Comparison of ENCODE assay signal across 8 cellular contexts in the genomic region with DNA sequence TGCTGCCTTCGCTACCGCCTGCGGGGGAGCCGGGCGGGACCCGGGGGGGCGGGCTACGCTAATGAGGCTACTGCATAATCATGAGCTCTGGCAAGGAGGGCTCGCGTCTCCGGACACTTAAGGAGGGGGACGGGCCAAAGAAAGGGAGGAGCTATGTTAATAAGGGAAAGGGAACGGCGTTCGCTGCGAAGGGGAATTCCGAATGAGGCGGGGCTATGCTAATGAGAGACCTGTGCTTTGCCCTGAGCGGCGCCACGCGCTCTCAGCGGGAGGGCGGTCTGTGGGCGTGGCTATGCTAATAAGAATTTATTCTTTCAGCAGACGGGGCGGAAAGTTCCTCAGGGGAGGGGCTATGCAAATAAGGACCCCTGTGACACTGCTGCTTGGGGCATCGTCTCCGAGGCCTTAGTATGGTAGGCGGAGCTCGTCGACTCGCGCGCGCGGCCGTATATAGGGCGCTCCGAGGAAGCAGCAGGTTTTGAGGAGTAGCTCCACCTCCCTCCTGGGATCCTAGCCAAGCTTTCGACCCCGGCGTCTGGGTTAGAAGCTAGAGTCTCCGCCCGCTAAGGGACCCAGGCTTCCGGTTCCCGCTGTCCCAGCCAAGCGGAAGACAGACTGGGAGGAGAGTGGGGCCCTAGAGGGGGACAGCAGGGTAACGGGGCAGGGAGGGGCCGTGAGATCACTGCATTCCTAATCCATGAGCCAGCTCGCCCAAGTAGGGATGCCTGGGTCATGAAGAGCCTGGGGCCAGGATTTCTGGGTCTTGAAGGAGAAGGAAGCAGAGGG. TPM values are rescaled to one million over a fixed set of nuclear protein-coding genes. Genes with fewer than 3 reads are reported as not detected.
DNase-seq lines count a peak whose midpoint lies in the region; ATAC-seq and TF ChIP-seq lines count a peak whose summit lies in the region.

A gene (minus strand): TSS at position 31 of the 786 bp plus-strand sequence. CDS start 45 bp downstream, outside the sequence.

- DNase-seq in Calu3 (peak; percentile 100), activated T-cell treated with anti-CD3 and anti-CD28 coated beads for 1 hour (ENCODE audit: low read depth) (peak; percentile 99), endothelial cell (ENCODE audit: low spot score) (peak; percentile 99), mesothelial cell of epicardium (ENCODE audit: low spot score in 2 of 2, unreplicated experiment in 2 of 2) (peak; percentile 99)
- DNase-seq in stimulated activated CD8-positive, alpha-beta memory T cell treated with anti-CD3 and anti-CD28 coated beads, Interleukin-15, amount 100 ng/mL, for 48 hours (ENCODE audit: low read depth in 2 of 2): peak; percentile 99 to 100

- CTCF ChIA-PET in Calu3 (lab: Charles Lee): interaction anchor here (0.5 to 1.9 kb wide), 12 partner anchors 24 to 126 kb away, joined by 3 to 22 read pairs (median 4); a partner anchor contains a TSS

- no peaks in the 10 kb centered on the region for H3K27me3 Mint-ChIP-seq in Calu3 (ENCODE audit: unreplicated experiment)
- H3K27me3 Mint-ChIP-seq in endothelial cell (ENCODE audit: unreplicated experiment): peaks cover 40% of the 10 kb centered on the region
- H3K27me3 Mint-ChIP-seq in mesothelial cell of epicardium (ENCODE audit: low read depth): no peaks in the 10 kb centered on the region

- ATAC-seq in GM21447 (IDR thresholded peaks at IDR 0.05; ENCODE audit: unreplicated experiment): peak; percentile 56

- H4K20me1 ChIP-seq in OCI-LY1 (ENCODE audit: insufficient read depth, low read length): no peaks in the 10 kb centered on the region

- peak within 1 kb of the TSS; percentile 68 for H3K4me3 ChIP-seq in HUES64 (ENCODE audit: low read length)
- peak within 1 kb of the TSS; percentile 87 for H3K4me3 ChIP-seq in OCI-LY1 (ENCODE audit: low read depth, low read length, poor library complexity, severe bottlenecking)

- peaks cover 52% of the 10 kb centered on the region for H3K4me1 Mint-ChIP-seq in Calu3 (ENCODE audit: low read depth, unreplicated experiment)
- H3K4me1 Mint-ChIP-seq in endothelial cell (ENCODE audit: unreplicated experiment): peaks cover 62% of the 10 kb centered on the region
- peaks cover 65% of the 10 kb centered on the region for H3K4me1 Mint-ChIP-seq in mesothelial cell of epicardium

- H3K9ac ChIP-seq in HUES64 (ENCODE audit: low read depth, low read length): peak within 1 kb of the TSS; percentile 96
- H3K9ac ChIP-seq in OCI-LY1 (ENCODE audit: low read length): peak within 1 kb of the TSS; percentile 96

- no peaks in the 10 kb centered on the region for H3K9me3 Mint-ChIP-seq in Calu3 (ENCODE audit: low read depth, unreplicated experiment)
- H3K9me3 Mint-ChIP-seq in endothelial cell (ENCODE audit: unreplicated experiment): no peaks in the 10 kb centered on the region
- H3K9me3 Mint-ChIP-seq in mesothelial cell of epicardium: no peaks in the 10 kb centered on the region

- under 1% methylated on average over 51 of the region's 51 CpGs for WGBS in HUES64

- H3K27ac ChIP-seq in HUES64 (ENCODE audit: low read depth, low read length) (peak within 1 kb of the TSS; percentile 98), OCI-LY1 (ENCODE audit: low read depth, low read length, poor library complexity, severe bottlenecking) (peak within 1 kb of the TSS; percentile 92)

- peaks cover 13% of the 10 kb centered on the region for H3K4me1 ChIP-seq in HUES64 (ENCODE audit: insufficient read depth, low read length)
- peaks cover 23% of the 10 kb centered on the region for H3K4me1 ChIP-seq in OCI-LY1 (ENCODE audit: insufficient read depth, low read length, severe bottlenecking)

- BruUV-seq in Calu3 (replicated peaks; lab: Mats Ljungman, UMichigan): no TSS peak

- no peaks in the 10 kb centered on the region for H3K27me3 ChIP-seq in HUES64 (ENCODE audit: insufficient read depth, low read length)
- no peaks in the 10 kb centered on the region for H3K27me3 ChIP-seq in OCI-LY1 (ENCODE audit: insufficient read depth, low read length)

- H3K4me2 ChIP-seq in OCI-LY1 (ENCODE audit: low read length): peak within 1 kb of the TSS; percentile 97

- H3K4me3 Mint-ChIP-seq in Calu3 (ENCODE audit: low read depth, unreplicated experiment) (peak within 1 kb of the TSS; percentile 95), endothelial cell (ENCODE audit: unreplicated experiment) (peak within 1 kb of the TSS; percentile 89), mesothelial cell of epicardium (peak within 1 kb of the TSS; percentile 97)

- H3F3A ChIP-seq in OCI-LY1 (ENCODE audit: insufficient read depth, low read length): no peaks in the 10 kb centered on the region

- peaks cover 25% of the 10 kb centered on the region for H3K79me2 ChIP-seq in OCI-LY1 (ENCODE audit: insufficient read depth, low read length)

- peaks cover 90% of the 10 kb centered on the region for H3K36me3 Mint-ChIP-seq in Calu3 (ENCODE audit: insufficient read depth, unreplicated experiment)
- peaks cover 14% of the 10 kb centered on the region for H3K36me3 Mint-ChIP-seq in endothelial cell (ENCODE audit: low read depth, unreplicated experiment)
- no peaks in the 10 kb centered on the region for H3K36me3 Mint-ChIP-seq in mesothelial cell of epicardium

- TF ChIP-seq CTCF in Calu3 (IDR thresholded peaks at IDR 0.05; ENCODE audit: unreplicated experiment) (no peak), OCI-LY1 (IDR thresholded peaks at IDR 0.05; ENCODE audit: low read length) (no peak), endothelial cell (IDR thresholded peaks at IDR 0.05; ENCODE audit: unreplicated experiment) (no peak), mesothelial cell of epicardium (IDR thresholded peaks at IDR 0.05; ENCODE audit: unreplicated experiment) (no peak)

- intact Hi-C loops in Calu3 (cut with micrococcal nuclease; ENCODE audit: unreplicated experiment): loop anchor here (1.0 to 5.0 kb wide), 3 partner anchors 24 to 188 kb away; a partner anchor contains a TSS

- no peak within 1 kb of the TSS for H2AFZ ChIP-seq in OCI-LY1 (ENCODE audit: low read length)

- H3K9me3 ChIP-seq in HUES64 (ENCODE audit: insufficient read depth, low read depth, low read length): no peaks in the 10 kb centered on the region
- no peaks in the 10 kb centered on the region for H3K9me3 ChIP-seq in OCI-LY1 (ENCODE audit: low read length)

- no peaks in the 10 kb centered on the region for H3K9me2 ChIP-seq in OCI-LY1 (ENCODE audit: low read depth, low read length)

- peaks cover 7% of the 10 kb centered on the region; the same call in 1 of the 2 replicates for H3K36me3 ChIP-seq in HUES64 (ENCODE audit: insufficient read depth, low read length)
- H3K36me3 ChIP-seq in OCI-LY1 (ENCODE audit: insufficient read depth, low read length): peaks cover 8% of the 10 kb centered on the region; the same call in 1 of the 2 replicates

- H3K27ac Mint-ChIP-seq in Calu3 (ENCODE audit: unreplicated experiment) (peak within 1 kb of the TSS; percentile 100), endothelial cell (ENCODE audit: unreplicated experiment) (peak within 1 kb of the TSS; percentile 99), mesothelial cell of epicardium (peak within 1 kb of the TSS; percentile 100)

RNA-seq across cellular contexts. Expression of the gene that starts here (rescaled TPM):
- 70.4 and 82.2 TPM in 2 replicates for total RNA-seq in Calu3 (2022)
- polyA plus RNA-seq in HUES64 (2013, experiment 1 of 2): 6.7 TPM
- polyA plus RNA-seq in HUES64 (2013, experiment 2 of 2): 11.5 TPM
- 23.9 TPM for total RNA-seq in endothelial cell (ENCODE audit: unreplicated experiment)
- total RNA-seq in mesothelial cell of epicardium: 26.0 to 28.6 TPM (median 26.9 TPM) in 3 replicates

Comparison
In these comparisons a context has a peak if more than half of its experiments do, and no peak if none do; other contexts are left out.
1. Peak in every context shown above with its lines: DNase-seq, ATAC-seq, H3K4me3 ChIP-seq and H3K27ac ChIP-seq.